1 cellular context compared by ENCODE assay signal in the genomic region with DNA sequence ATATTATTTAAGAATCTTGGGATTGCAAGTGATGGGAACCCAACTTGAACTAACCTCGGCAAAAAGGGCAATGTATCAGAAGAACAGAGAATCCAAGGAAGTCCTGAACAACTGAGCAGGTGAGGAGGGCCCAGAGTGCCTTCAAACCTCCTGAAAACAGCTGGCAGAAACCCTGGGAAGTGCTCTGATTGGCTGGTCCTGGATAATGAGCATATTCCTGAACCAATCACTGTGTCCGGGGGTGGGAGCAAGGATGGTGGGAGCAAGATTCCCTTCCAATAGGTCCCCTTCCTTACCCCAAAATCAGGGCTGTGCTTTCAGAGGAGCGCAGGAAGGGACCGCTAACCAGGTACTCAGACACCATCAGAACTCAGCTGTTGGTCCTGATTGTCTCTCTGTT.
TF ChIP-seq lines count a peak whose summit lies in the region.

No MANE protein-coding gene starts in this region.

TF ChIP-seq in K562, 482 proteins besides CTCF, POLR2A, EP300 and RAD21 (continued from another document):
- TF ChIP-seq, protein P1, sequence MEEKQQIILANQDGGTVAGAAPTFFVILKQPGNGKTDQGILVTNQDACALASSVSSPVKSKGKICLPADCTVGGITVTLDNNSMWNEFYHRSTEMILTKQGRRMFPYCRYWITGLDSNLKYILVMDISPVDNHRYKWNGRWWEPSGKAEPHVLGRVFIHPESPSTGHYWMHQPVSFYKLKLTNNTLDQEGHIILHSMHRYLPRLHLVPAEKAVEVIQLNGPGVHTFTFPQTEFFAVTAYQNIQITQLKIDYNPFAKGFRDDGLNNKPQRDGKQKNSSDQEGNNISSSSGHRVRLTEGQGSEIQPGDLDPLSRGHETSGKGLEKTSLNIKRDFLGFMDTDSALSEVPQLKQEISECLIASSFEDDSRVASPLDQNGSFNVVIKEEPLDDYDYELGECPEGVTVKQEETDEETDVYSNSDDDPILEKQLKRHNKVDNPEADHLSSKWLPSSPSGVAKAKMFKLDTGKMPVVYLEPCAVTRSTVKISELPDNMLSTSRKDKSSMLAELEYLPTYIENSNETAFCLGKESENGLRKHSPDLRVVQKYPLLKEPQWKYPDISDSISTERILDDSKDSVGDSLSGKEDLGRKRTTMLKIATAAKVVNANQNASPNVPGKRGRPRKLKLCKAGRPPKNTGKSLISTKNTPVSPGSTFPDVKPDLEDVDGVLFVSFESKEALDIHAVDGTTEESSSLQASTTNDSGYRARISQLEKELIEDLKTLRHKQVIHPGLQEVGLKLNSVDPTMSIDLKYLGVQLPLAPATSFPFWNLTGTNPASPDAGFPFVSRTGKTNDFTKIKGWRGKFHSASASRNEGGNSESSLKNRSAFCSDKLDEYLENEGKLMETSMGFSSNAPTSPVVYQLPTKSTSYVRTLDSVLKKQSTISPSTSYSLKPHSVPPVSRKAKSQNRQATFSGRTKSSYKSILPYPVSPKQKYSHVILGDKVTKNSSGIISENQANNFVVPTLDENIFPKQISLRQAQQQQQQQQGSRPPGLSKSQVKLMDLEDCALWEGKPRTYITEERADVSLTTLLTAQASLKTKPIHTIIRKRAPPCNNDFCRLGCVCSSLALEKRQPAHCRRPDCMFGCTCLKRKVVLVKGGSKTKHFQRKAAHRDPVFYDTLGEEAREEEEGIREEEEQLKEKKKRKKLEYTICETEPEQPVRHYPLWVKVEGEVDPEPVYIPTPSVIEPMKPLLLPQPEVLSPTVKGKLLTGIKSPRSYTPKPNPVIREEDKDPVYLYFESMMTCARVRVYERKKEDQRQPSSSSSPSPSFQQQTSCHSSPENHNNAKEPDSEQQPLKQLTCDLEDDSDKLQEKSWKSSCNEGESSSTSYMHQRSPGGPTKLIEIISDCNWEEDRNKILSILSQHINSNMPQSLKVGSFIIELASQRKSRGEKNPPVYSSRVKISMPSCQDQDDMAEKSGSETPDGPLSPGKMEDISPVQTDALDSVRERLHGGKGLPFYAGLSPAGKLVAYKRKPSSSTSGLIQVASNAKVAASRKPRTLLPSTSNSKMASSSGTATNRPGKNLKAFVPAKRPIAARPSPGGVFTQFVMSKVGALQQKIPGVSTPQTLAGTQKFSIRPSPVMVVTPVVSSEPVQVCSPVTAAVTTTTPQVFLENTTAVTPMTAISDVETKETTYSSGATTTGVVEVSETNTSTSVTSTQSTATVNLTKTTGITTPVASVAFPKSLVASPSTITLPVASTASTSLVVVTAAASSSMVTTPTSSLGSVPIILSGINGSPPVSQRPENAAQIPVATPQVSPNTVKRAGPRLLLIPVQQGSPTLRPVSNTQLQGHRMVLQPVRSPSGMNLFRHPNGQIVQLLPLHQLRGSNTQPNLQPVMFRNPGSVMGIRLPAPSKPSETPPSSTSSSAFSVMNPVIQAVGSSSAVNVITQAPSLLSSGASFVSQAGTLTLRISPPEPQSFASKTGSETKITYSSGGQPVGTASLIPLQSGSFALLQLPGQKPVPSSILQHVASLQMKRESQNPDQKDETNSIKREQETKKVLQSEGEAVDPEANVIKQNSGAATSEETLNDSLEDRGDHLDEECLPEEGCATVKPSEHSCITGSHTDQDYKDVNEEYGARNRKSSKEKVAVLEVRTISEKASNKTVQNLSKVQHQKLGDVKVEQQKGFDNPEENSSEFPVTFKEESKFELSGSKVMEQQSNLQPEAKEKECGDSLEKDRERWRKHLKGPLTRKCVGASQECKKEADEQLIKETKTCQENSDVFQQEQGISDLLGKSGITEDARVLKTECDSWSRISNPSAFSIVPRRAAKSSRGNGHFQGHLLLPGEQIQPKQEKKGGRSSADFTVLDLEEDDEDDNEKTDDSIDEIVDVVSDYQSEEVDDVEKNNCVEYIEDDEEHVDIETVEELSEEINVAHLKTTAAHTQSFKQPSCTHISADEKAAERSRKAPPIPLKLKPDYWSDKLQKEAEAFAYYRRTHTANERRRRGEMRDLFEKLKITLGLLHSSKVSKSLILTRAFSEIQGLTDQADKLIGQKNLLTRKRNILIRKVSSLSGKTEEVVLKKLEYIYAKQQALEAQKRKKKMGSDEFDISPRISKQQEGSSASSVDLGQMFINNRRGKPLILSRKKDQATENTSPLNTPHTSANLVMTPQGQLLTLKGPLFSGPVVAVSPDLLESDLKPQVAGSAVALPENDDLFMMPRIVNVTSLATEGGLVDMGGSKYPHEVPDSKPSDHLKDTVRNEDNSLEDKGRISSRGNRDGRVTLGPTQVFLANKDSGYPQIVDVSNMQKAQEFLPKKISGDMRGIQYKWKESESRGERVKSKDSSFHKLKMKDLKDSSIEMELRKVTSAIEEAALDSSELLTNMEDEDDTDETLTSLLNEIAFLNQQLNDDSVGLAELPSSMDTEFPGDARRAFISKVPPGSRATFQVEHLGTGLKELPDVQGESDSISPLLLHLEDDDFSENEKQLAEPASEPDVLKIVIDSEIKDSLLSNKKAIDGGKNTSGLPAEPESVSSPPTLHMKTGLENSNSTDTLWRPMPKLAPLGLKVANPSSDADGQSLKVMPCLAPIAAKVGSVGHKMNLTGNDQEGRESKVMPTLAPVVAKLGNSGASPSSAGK (IDR thresholded peaks at IDR 0.05): peak; percentile 27; the same call in 1 of the 2 replicates
- no peak for TF ChIP-seq ZNF143 (CRISPR knock-in tag; IDR thresholded peaks at IDR 0.05)
- TF ChIP-seq ZNF12 (CRISPR knock-in tag; IDR thresholded peaks at IDR 0.05): no peak
- peak; percentile 60; the same call in 1 of the 2 replicates for TF ChIP-seq CHD2 (IDR thresholded peaks at IDR 0.05; ENCODE audit: low read depth, low read length)
- TF ChIP-seq, protein P2, sequence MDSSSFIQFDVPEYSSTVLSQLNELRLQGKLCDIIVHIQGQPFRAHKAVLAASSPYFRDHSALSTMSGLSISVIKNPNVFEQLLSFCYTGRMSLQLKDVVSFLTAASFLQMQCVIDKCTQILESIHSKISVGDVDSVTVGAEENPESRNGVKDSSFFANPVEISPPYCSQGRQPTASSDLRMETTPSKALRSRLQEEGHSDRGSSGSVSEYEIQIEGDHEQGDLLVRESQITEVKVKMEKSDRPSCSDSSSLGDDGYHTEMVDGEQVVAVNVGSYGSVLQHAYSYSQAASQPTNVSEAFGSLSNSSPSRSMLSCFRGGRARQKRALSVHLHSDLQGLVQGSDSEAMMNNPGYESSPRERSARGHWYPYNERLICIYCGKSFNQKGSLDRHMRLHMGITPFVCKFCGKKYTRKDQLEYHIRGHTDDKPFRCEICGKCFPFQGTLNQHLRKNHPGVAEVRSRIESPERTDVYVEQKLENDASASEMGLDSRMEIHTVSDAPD (CRISPR knock-in tag; IDR thresholded peaks at IDR 0.05): no peak
- TF ChIP-seq, protein P3, sequence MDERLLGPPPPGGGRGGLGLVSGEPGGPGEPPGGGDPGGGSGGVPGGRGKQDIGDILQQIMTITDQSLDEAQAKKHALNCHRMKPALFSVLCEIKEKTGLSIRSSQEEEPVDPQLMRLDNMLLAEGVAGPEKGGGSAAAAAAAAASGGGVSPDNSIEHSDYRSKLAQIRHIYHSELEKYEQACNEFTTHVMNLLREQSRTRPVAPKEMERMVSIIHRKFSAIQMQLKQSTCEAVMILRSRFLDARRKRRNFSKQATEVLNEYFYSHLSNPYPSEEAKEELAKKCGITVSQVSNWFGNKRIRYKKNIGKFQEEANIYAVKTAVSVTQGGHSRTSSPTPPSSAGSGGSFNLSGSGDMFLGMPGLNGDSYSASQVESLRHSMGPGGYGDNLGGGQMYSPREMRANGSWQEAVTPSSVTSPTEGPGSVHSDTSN (CRISPR knock-in tag; IDR thresholded peaks at IDR 0.05; ENCODE audit: low read depth): no peak
- TF ChIP-seq, protein P3 (tag; conservative IDR thresholded peaks at IDR 0.05; ENCODE audit: low read depth): 0 out of 2 replicates have a peak, but pooled peaks have one; percentile 30
- TF ChIP-seq SP2 (IDR thresholded peaks at IDR 0.05; ENCODE audit: extremely low read depth, low read depth, low read length, poor library complexity, severe bottlenecking): peak; percentile 62
- TF ChIP-seq, protein P4, sequence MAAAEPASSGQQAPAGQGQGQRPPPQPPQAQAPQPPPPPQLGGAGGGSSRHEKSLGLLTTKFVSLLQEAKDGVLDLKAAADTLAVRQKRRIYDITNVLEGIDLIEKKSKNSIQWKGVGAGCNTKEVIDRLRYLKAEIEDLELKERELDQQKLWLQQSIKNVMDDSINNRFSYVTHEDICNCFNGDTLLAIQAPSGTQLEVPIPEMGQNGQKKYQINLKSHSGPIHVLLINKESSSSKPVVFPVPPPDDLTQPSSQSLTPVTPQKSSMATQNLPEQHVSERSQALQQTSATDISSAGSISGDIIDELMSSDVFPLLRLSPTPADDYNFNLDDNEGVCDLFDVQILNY (CRISPR knock-in tag; IDR thresholded peaks at IDR 0.05): no peak
- no peak for TF ChIP-seq GATAD2B (IDR thresholded peaks at IDR 0.05; ENCODE audit: borderline replicate concordance)
- TF ChIP-seq, protein P5, sequence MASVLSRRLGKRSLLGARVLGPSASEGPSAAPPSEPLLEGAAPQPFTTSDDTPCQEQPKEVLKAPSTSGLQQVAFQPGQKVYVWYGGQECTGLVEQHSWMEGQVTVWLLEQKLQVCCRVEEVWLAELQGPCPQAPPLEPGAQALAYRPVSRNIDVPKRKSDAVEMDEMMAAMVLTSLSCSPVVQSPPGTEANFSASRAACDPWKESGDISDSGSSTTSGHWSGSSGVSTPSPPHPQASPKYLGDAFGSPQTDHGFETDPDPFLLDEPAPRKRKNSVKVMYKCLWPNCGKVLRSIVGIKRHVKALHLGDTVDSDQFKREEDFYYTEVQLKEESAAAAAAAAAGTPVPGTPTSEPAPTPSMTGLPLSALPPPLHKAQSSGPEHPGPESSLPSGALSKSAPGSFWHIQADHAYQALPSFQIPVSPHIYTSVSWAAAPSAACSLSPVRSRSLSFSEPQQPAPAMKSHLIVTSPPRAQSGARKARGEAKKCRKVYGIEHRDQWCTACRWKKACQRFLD (CRISPR knock-in tag; IDR thresholded peaks at IDR 0.05): no peak
- TF ChIP-seq ZNF121 (CRISPR knock-in tag; conservative IDR thresholded peaks at IDR 0.05): no peak
- TF ChIP-seq, protein P6, sequence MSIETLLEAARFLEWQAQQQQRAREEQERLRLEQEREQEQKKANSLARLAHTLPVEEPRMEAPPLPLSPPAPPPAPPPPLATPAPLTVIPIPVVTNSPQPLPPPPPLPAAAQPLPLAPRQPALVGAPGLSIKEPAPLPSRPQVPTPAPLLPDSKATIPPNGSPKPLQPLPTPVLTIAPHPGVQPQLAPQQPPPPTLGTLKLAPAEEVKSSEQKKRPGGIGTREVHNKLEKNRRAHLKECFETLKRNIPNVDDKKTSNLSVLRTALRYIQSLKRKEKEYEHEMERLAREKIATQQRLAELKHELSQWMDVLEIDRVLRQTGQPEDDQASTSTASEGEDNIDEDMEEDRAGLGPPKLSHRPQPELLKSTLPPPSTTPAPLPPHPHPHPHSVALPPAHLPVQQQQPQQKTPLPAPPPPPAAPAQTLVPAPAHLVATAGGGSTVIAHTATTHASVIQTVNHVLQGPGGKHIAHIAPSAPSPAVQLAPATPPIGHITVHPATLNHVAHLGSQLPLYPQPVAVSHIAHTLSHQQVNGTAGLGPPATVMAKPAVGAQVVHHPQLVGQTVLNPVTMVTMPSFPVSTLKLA (conservative IDR thresholded peaks at IDR 0.05): no peak
- TF ChIP-seq ASH1L (IDR thresholded peaks at IDR 0.05; ENCODE audit: borderline replicate concordance, low read depth, partially characterized antibody): peak; percentile 71
- TF ChIP-seq, protein P7, sequence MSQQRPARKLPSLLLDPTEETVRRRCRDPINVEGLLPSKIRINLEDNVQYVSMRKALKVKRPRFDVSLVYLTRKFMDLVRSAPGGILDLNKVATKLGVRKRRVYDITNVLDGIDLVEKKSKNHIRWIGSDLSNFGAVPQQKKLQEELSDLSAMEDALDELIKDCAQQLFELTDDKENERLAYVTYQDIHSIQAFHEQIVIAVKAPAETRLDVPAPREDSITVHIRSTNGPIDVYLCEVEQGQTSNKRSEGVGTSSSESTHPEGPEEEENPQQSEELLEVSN (IDR thresholded peaks at IDR 0.05; ENCODE audit: borderline replicate concordance in 1 of 2, extremely low read depth in 1 of 2, insufficient read depth in 1 of 2, insufficient read length in 1 of 2, low read depth in 1 of 2, low read length in 1 of 2, poor library complexity in 1 of 2, severe bottlenecking in 1 of 2): peak; percentile 58 to 66
- TF ChIP-seq CCNT2 (IDR thresholded peaks at IDR 0.05; ENCODE audit: borderline replicate concordance, extremely low read depth, insufficient read length, low read depth, low read length): no peak
- TF ChIP-seq, protein P8, sequence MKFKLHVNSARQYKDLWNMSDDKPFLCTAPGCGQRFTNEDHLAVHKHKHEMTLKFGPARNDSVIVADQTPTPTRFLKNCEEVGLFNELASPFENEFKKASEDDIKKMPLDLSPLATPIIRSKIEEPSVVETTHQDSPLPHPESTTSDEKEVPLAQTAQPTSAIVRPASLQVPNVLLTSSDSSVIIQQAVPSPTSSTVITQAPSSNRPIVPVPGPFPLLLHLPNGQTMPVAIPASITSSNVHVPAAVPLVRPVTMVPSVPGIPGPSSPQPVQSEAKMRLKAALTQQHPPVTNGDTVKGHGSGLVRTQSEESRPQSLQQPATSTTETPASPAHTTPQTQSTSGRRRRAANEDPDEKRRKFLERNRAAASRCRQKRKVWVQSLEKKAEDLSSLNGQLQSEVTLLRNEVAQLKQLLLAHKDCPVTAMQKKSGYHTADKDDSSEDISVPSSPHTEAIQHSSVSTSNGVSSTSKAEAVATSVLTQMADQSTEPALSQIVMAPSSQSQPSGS (CRISPR knock-in tag; IDR thresholded peaks at IDR 0.05): no peak
- peak; percentile 54 for TF ChIP-seq DACH1 (IDR thresholded peaks at IDR 0.05; ENCODE audit: partially characterized antibody)
- TF ChIP-seq PHF21A (IDR thresholded peaks at IDR 0.05; ENCODE audit: borderline replicate concordance, low read depth): no peak
- TF ChIP-seq FOS (IDR thresholded peaks at IDR 0.05; ENCODE audit: extremely low read depth, insufficient read length): peak; percentile 84
